Comparison of ENCODE assay signal across 9 cellular contexts in genomic region chr9:109779711-109780452, GRCh38. TPM values are rescaled to one million over a fixed set of nuclear protein-coding genes. Genes with fewer than 3 reads are reported as not detected.
DNase-seq lines count a peak whose midpoint lies in the region; ATAC-seq, FAIRE-seq and TF ChIP-seq lines count a peak whose summit lies in the region.
"Had no signal": no experiment of that assay in that cellular context is flagged by ENCODE, and none has a peak within 500 bp of the region (broad histone marks: within the 10 kb centered on the region; RNA-seq: fewer than 3 reads in every experiment).

Gene PALM2AKAP2, plus strand, starts transcription at chr9:109780198. Its CDS starts 291 bp downstream, at chr9:109780489.

- H3K9me3 ChIP-seq in WERI-Rb-1 (ENCODE audit: severe bottlenecking) (no peaks in the 10 kb centered on the region), cardiac muscle cell (ENCODE audit: low read depth) (no peaks in the 10 kb centered on the region), ovary (no peaks in the 10 kb centered on the region)

- TF ChIP-seq POLR2A in ovary (IDR thresholded peaks at IDR 0.05), result no peak

- H3K4me3 Mint-ChIP-seq in activated naive CD4-positive, alpha-beta T cell treated with anti-CD3 and anti-CD28 coated beads, Interleukin-2, amount 10 ng/mL, durations not matched to agents 7 days and 5 days, result no peak within 1 kb of the TSS

- FAIRE-seq in HTR-8/SVneo (lab: Jason Lieb, UNC), result peak; percentile 46

- 0 to 1% (median 0%) methylated on average over 28 to 85 of the region's 85 CpGs for WGBS in ovary, 3 donors

- H3K27ac Mint-ChIP-seq in activated naive CD4-positive, alpha-beta T cell treated with anti-CD3 and anti-CD28 coated beads, Interleukin-2, amount 10 ng/mL, durations not matched to agents 7 days and 5 days, result no peak within 1 kb of the TSS

- H3K4me1 Mint-ChIP-seq in activated naive CD4-positive, alpha-beta T cell treated with anti-CD3 and anti-CD28 coated beads, Interleukin-2, amount 10 ng/mL, durations not matched to agents 7 days and 5 days, result no peaks in the 10 kb centered on the region

- H3K27ac ChIP-seq in WERI-Rb-1 (no peak within 1 kb of the TSS), cardiac muscle cell (peak within 1 kb of the TSS; percentile 93), ovary (no peak within 1 kb of the TSS)
- H3K27ac ChIP-seq: epithelial cell of prostate had no signal

- DNase-seq in AG10803 (ENCODE audit: low read depth) (peak; percentile 73), HTR-8/SVneo (ENCODE audit: insufficient read length, low spot score) (peak; percentile 47), WERI-Rb-1 (peak; percentile 23), cardiac muscle cell (ENCODE audit: low read depth in 1 of 2, low spot score in 1 of 2) (peak; percentile 77 to 91), ovary (peak in 4 of 5 donors; percentile 22 to 60 (median 43)), NAMALWA (ENCODE audit: low spot score) (no peak)
- no peak for DNase-seq in activated naive CD4-positive, alpha-beta T cell treated with anti-CD3 and anti-CD28 coated beads, Interleukin-2, amount 10 ng/mL, durations not matched to agents 7 days and 5 days

- H3K4me1 ChIP-seq in cardiac muscle cell (ENCODE audit: low read depth) (peaks cover 16% of the 10 kb centered on the region), ovary (ENCODE audit: insufficient read depth) (peaks cover 2% of the 10 kb centered on the region)

- peaks cover 42% of the 10 kb centered on the region for H3K27me3 Mint-ChIP-seq in activated naive CD4-positive, alpha-beta T cell treated with anti-CD3 and anti-CD28 coated beads, Interleukin-2, amount 10 ng/mL, durations not matched to agents 7 days and 5 days

- no peaks in the 10 kb centered on the region for H3K36me3 Mint-ChIP-seq in activated naive CD4-positive, alpha-beta T cell treated with anti-CD3 and anti-CD28 coated beads, Interleukin-2, amount 10 ng/mL, durations not matched to agents 7 days and 5 days

- CTCF ChIA-PET in activated naive CD4-positive, alpha-beta T cell treated with anti-CD3 and anti-CD28 coated beads, Interleukin-2, amount 10 ng/mL, durations not matched to agents 7 days and 5 days (lab: Charles Lee), result no interaction called here

- peak within 1 kb of the TSS; percentile 84 for H3K4me3 ChIP-seq in AG10803 (ENCODE audit: low read length)
- no peak within 1 kb of the TSS for H3K4me3 ChIP-seq in WERI-Rb-1 (ENCODE audit: low read depth, low read length)
- H3K4me3 ChIP-seq in cardiac muscle cell, result peak within 1 kb of the TSS; percentile 61
- H3K4me3 ChIP-seq in ovary, result peak within 1 kb of the TSS; percentile 66

- no peaks in the 10 kb centered on the region for H3K9me3 Mint-ChIP-seq in activated naive CD4-positive, alpha-beta T cell treated with anti-CD3 and anti-CD28 coated beads, Interleukin-2, amount 10 ng/mL, durations not matched to agents 7 days and 5 days

- ATAC-seq in GM21737 (IDR thresholded peaks at IDR 0.05; ENCODE audit: unreplicated experiment), result no peak

- TF ChIP-seq CTCF in AG10803 (conservative IDR thresholded peaks at IDR 0.05; ENCODE audit: low read length) (peak; percentile 10; the same call in 1 of the 2 replicates), WERI-Rb-1 (IDR thresholded peaks at IDR 0.05; ENCODE audit: low read depth, low read length) (no peak), cardiac muscle cell (IDR thresholded peaks at IDR 0.05; ENCODE audit: low read depth, low read length) (peak; percentile 27), ovary (IDR thresholded peaks at IDR 0.05) (peak in 2 of 3 donors; percentile 12 to 26)

- H3K36me3 ChIP-seq in WERI-Rb-1 (no peaks in the 10 kb centered on the region), cardiac muscle cell (peaks cover 4% of the 10 kb centered on the region), ovary (no peaks in the 10 kb centered on the region)

- TF ChIP-seq EP300 in ovary (IDR thresholded peaks at IDR 0.05), result no peak

- H3K27me3 ChIP-seq in WERI-Rb-1 (ENCODE audit: insufficient read depth, low read depth, severe bottlenecking), result peaks cover 96% of the 10 kb centered on the region
- H3K27me3 ChIP-seq in cardiac muscle cell, result no peaks in the 10 kb centered on the region
- no peaks in the 10 kb centered on the region for H3K27me3 ChIP-seq in ovary

- intact Hi-C loops in ovary (cut with DNase I), result no loop called here

RNA-seq across cellular contexts. Expression of gene PALM2AKAP2, which starts in this region (rescaled TPM):
- total RNA-seq in cardiac muscle cell, result 94.7 and 121 TPM in 2 replicates
- polyA plus RNA-seq in cardiac muscle cell, result 55.1 and 71.7 TPM in 2 replicates
- total RNA-seq in ovary, result 1 to 10 TPM; 1.7 to 6.4 (median 3.5) TPM
- polyA plus RNA-seq in ovary, result 1 to 10 TPM; 2.2 to 9.6 TPM

Comparison
In these comparisons a context has a peak if more than half of its experiments do, and no peak if none do; other contexts are left out.
1. RNA of gene PALM2AKAP2 (total RNA-seq): 94.7 to 121 TPM in cardiac muscle cell; 1.7 to 6.4 TPM in ovary; every median in the first group is over 10 times any median in the second.
2. DNase-seq: peak in AG10803 (single experiment), HTR-8/SVneo (single experiment), WERI-Rb-1 (single experiment), cardiac muscle cell (2 of 2) and ovary (4 of 5); none in activated naive CD4-positive, alpha-beta T cell treated with anti-CD3 and anti-CD28 coated beads, Interleukin-2, amount 10 ng/mL, durations not matched to agents 7 days and 5 days (single experiment) and NAMALWA (single experiment).